8 cellular contexts compared by ENCODE assay signal in genomic region chr10:125157473-125157865, GRCh38. TPM values are rescaled to one million over a fixed set of nuclear protein-coding genes. Genes with fewer than 3 reads are reported as not detected.
A peak's percentile ranks its signal among the peaks of the same experiment; 100 is the strongest.
DNase-seq lines count a peak whose midpoint lies in the region; ATAC-seq and TF ChIP-seq lines count a peak whose summit lies in the region.

No MANE protein-coding gene starts in this region.

- peak overlapping the region; percentile 89 for H3K27ac Mint-ChIP-seq in dendritic cell treated with granulocyte-macrophage colony-stimulating factor and Interleukin-4, amounts not matched to agents 40 ng/mL and 50 ng/mL, for 4 days
- no peak overlapping the region for H3K27ac Mint-ChIP-seq in naive thymus-derived CD4-positive, alpha-beta T cell
- no peak overlapping the region for H3K27ac Mint-ChIP-seq in activated CD4-positive, alpha-beta T cell treated with anti-CD3 and anti-CD28 coated beads, Interleukin-2, amount 10 ng/mL, durations not matched to agents 24 days and 14 days

- no peaks in the 10 kb centered on the region for H3K36me3 Mint-ChIP-seq in dendritic cell treated with granulocyte-macrophage colony-stimulating factor and Interleukin-4, amounts not matched to agents 40 ng/mL and 50 ng/mL, for 4 days (ENCODE audit: low read depth)
- peaks cover 0 to 3% (median 0%) of the 10 kb centered on the region in 5 donors for H3K36me3 Mint-ChIP-seq in naive thymus-derived CD4-positive, alpha-beta T cell
- peaks cover 2% of the 10 kb centered on the region for H3K36me3 Mint-ChIP-seq in activated CD4-positive, alpha-beta T cell treated with anti-CD3 and anti-CD28 coated beads, Interleukin-2, amount 10 ng/mL, durations not matched to agents 24 days and 14 days (ENCODE audit: low read depth)

- POLR2A ChIA-PET in AG04450 (lab: Yijun Ruan, JAX) = no interaction called here
- POLR2A ChIA-PET in naive thymus-derived CD4-positive, alpha-beta T cell (lab: Charles Lee) = no interaction called here

- DNase-seq in AG04450 (ENCODE audit: low read depth, low spot score) = no peak
- peak; percentile 57 for DNase-seq in HT-29 (ENCODE audit: low spot score)
- no peak for DNase-seq in naive thymus-derived CD4-positive, alpha-beta T cell
- no peak for DNase-seq in activated CD4-positive, alpha-beta T cell treated with anti-CD3 and anti-CD28 coated beads, Interleukin-2, amount 10 ng/mL, durations not matched to agents 24 days and 14 days

- peak overlapping the region; percentile 80 for H3K4me3 Mint-ChIP-seq in dendritic cell treated with granulocyte-macrophage colony-stimulating factor and Interleukin-4, amounts not matched to agents 40 ng/mL and 50 ng/mL, for 4 days
- H3K4me3 Mint-ChIP-seq in naive thymus-derived CD4-positive, alpha-beta T cell = peak overlapping the region in 6 of 10 donors; percentile 4 to 88 (median 48)
- H3K4me3 Mint-ChIP-seq in activated CD4-positive, alpha-beta T cell treated with anti-CD3 and anti-CD28 coated beads, Interleukin-2, amount 10 ng/mL, durations not matched to agents 24 days and 14 days = no peak overlapping the region

- H3K4me3 ChIP-seq in AG04450 (ENCODE audit: low read depth, low read length) = peak overlapping the region; percentile 70
- no peak overlapping the region for H3K4me3 ChIP-seq in naive thymus-derived CD4-positive, alpha-beta T cell (ENCODE audit: low read length)

- no peak for ATAC-seq in naive thymus-derived CD4-positive, alpha-beta T cell
- ATAC-seq in GM19467 (IDR thresholded peaks at IDR 0.05; ENCODE audit: unreplicated experiment) (no peak), GM18498 (IDR thresholded peaks at IDR 0.05; ENCODE audit: unreplicated experiment) (no peak), HG03135 (IDR thresholded peaks at IDR 0.05; ENCODE audit: unreplicated experiment) (no peak)

- H3K9me3 ChIP-seq in AG04450 (ENCODE audit: control insufficient read depth, insufficient read depth, low read length) = peaks cover 2% of the 10 kb centered on the region; the same call in 1 of the 2 replicates
- no peaks in the 10 kb centered on the region for H3K9me3 ChIP-seq in naive thymus-derived CD4-positive, alpha-beta T cell (ENCODE audit: control insufficient read depth in 2 of 3, low read length in 3 of 3)

- no peaks in the 10 kb centered on the region for H3K36me3 ChIP-seq in naive thymus-derived CD4-positive, alpha-beta T cell (ENCODE audit: control insufficient read depth in 2 of 3, insufficient read depth in 3 of 3, low read length in 3 of 3)

- H3K27me3 Mint-ChIP-seq in dendritic cell treated with granulocyte-macrophage colony-stimulating factor and Interleukin-4, amounts not matched to agents 40 ng/mL and 50 ng/mL, for 4 days = peaks cover 8% of the 10 kb centered on the region
- H3K27me3 Mint-ChIP-seq in naive thymus-derived CD4-positive, alpha-beta T cell = peaks cover 52 to 69% (median 64%) of the 10 kb centered on the region in 5 donors
- peaks cover 65% of the 10 kb centered on the region for H3K27me3 Mint-ChIP-seq in activated CD4-positive, alpha-beta T cell treated with anti-CD3 and anti-CD28 coated beads, Interleukin-2, amount 10 ng/mL, durations not matched to agents 24 days and 14 days

- no peak overlapping the region for H3K27ac ChIP-seq in AG04450 (ENCODE audit: low read depth, low read length)
- no peak overlapping the region for H3K27ac ChIP-seq in naive thymus-derived CD4-positive, alpha-beta T cell (ENCODE audit: low read depth, low read length)

- H3K4me1 Mint-ChIP-seq in dendritic cell treated with granulocyte-macrophage colony-stimulating factor and Interleukin-4, amounts not matched to agents 40 ng/mL and 50 ng/mL, for 4 days (ENCODE audit: low read depth) = peaks cover 49% of the 10 kb centered on the region
- peaks cover 3 to 30% (median 6%) of the 10 kb centered on the region in 7 donors for H3K4me1 Mint-ChIP-seq in naive thymus-derived CD4-positive, alpha-beta T cell
- peaks cover 3% of the 10 kb centered on the region for H3K4me1 Mint-ChIP-seq in activated CD4-positive, alpha-beta T cell treated with anti-CD3 and anti-CD28 coated beads, Interleukin-2, amount 10 ng/mL, durations not matched to agents 24 days and 14 days

- no peaks in the 10 kb centered on the region for H3K9me3 Mint-ChIP-seq in dendritic cell treated with granulocyte-macrophage colony-stimulating factor and Interleukin-4, amounts not matched to agents 40 ng/mL and 50 ng/mL, for 4 days
- peaks cover 0 to 9% (median 0%) of the 10 kb centered on the region in 11 donors for H3K9me3 Mint-ChIP-seq in naive thymus-derived CD4-positive, alpha-beta T cell
- no peaks in the 10 kb centered on the region for H3K9me3 Mint-ChIP-seq in activated CD4-positive, alpha-beta T cell treated with anti-CD3 and anti-CD28 coated beads, Interleukin-2, amount 10 ng/mL, durations not matched to agents 24 days and 14 days

- TF ChIP-seq CTCF in AG04450 (IDR thresholded peaks at IDR 0.05; ENCODE audit: low read depth, low read length) = no peak

- no peaks in the 10 kb centered on the region for H3K27me3 ChIP-seq in AG04450 (ENCODE audit: control insufficient read depth, insufficient read depth, low read length)
- peaks cover 0 to 4% of the 10 kb centered on the region in 2 donors for H3K27me3 ChIP-seq in naive thymus-derived CD4-positive, alpha-beta T cell (ENCODE audit: control insufficient read depth in 2 of 2, insufficient read depth in 2 of 2, low read length in 2 of 2)

- CTCF ChIA-PET in AG04450 (lab: Charles Lee) = interaction anchor here (0.7 to 2.7 kb wide), 3 partner anchors 34 to 123 kb away, joined by 3 to 19 read pairs (median 4); no protein-coding TSS in a partner anchor
- CTCF ChIA-PET in naive thymus-derived CD4-positive, alpha-beta T cell (lab: Charles Lee) = no interaction called here

- no peaks in the 10 kb centered on the region for H3K4me1 ChIP-seq in naive thymus-derived CD4-positive, alpha-beta T cell (ENCODE audit: control insufficient read depth in 2 of 2, insufficient read depth in 2 of 2, low read length in 2 of 2)

- intact Hi-C loops in dendritic cell treated with granulocyte-macrophage colony-stimulating factor and Interleukin-4, amounts not matched to agents 40 ng/mL and 50 ng/mL, for 4 days (cut with micrococcal nuclease) = loop anchor here (5.0 to 10.0 kb wide), 2 partner anchors 95 to 243 kb away; no protein-coding TSS in a partner anchor
- intact Hi-C loops in naive thymus-derived CD4-positive, alpha-beta T cell (cut with micrococcal nuclease) = no loop called here
- intact Hi-C loops in activated CD4-positive, alpha-beta T cell treated with anti-CD3 and anti-CD28 coated beads, Interleukin-2, amount 10 ng/mL, durations not matched to agents 24 days and 14 days (cut with micrococcal nuclease) = no loop called here

RNA-seq across cellular contexts. Expression of gene CTBP2, which starts 2.9 kb away (rescaled TPM):
- 52.5 and 64.0 TPM in 2 replicates for polyA plus RNA-seq in AG04450 (2011; rRNA removed)
- polyA minus RNA-seq in AG04450 (2011; rRNA and poly(A)+ RNA removed) = 99.5 and 105 TPM in 2 replicates
- 171 and 207 TPM in 2 replicates for total RNA-seq in HT-29 (2014; rRNA removed; shearing (Covaris generic))
- total RNA-seq in naive thymus-derived CD4-positive, alpha-beta T cell = 10 to 100 TPM in 1 of 5 experiments, 1 to 10 TPM in 3, under 1 TPM in 1; 0.05 to 39.5 (median 2.0) TPM
- polyA plus RNA-seq in naive thymus-derived CD4-positive, alpha-beta T cell = under 1 TPM in 1 of 2 donors, not detected in 1; 0.13 TPM
- total RNA-seq in activated CD4-positive, alpha-beta T cell treated with anti-CD3 and anti-CD28 coated beads, Interleukin-2, amount 10 ng/mL, durations not matched to agents 24 days and 14 days = 0.16 TPM in 1 of 2 replicates, not detected in the other
